1 cellular context compared by ENCODE assay signal in genomic region chr2:147092266-147092665, GRCh38.
TF ChIP-seq lines count a peak whose summit lies in the region.

No MANE protein-coding gene starts in this region.

TF ChIP-seq in HepG2, 621 proteins besides CTCF, POLR2A, EP300 and RAD21 (continued from another document):
- no peak for TF ChIP-seq FOXP1 (IDR thresholded peaks at IDR 0.05)
- peak; percentile 32; the same call in 1 of the 2 replicates for TF ChIP-seq FOXP1 (CRISPR knock-in tag; IDR thresholded peaks at IDR 0.05)
- TF ChIP-seq FOXO1 (CRISPR knock-in tag; IDR thresholded peaks at IDR 0.05) = no peak
- TF ChIP-seq CBX2 (IDR thresholded peaks at IDR 0.05; ENCODE audit: low read depth, low read length) = no peak
- no peak for TF ChIP-seq CBX2 (CRISPR knock-in tag; IDR thresholded peaks at IDR 0.05; ENCODE audit: low read depth)
- no peak for TF ChIP-seq SOX6 (IDR thresholded peaks at IDR 0.05)
- 0 out of 2 replicates have a peak, but pooled peaks have one; percentile 19 for TF ChIP-seq SOX6 (CRISPR knock-in tag; IDR thresholded peaks at IDR 0.05)
- TF ChIP-seq PLRG1 (conservative IDR thresholded peaks at IDR 0.05) = no peak
- TF ChIP-seq FOXP4 (CRISPR knock-in tag; IDR thresholded peaks at IDR 0.05) = 0 out of 2 replicates have a peak, but pooled peaks have one; percentile 23
